8 cellular contexts compared by ENCODE assay signal in genomic region chr5:160009591-160009989, GRCh38. TPM values are rescaled to one million over a fixed set of nuclear protein-coding genes. Genes with fewer than 3 reads are reported as not detected.
DNase-seq lines count a peak whose midpoint lies in the region; ATAC-seq and TF ChIP-seq lines count a peak whose summit lies in the region.

No MANE protein-coding gene starts in this region.

- TF ChIP-seq CTCF in C4-2B (conservative IDR thresholded peaks at IDR 0.05) (no peak), suprapubic skin (IDR thresholded peaks at IDR 0.05) (no peak)

- H3K9ac ChIP-seq in iPS-20b (ENCODE audit: low read depth, low read length) = peak overlapping the region; percentile 95

- H3K36me3 Mint-ChIP-seq in activated T-cell treated with anti-CD3 and anti-CD28 coated beads, Interleukin-2, amount 50 U/mL, for 72 hours (ENCODE audit: insufficient read depth in 2 of 2) = peaks cover 4 to 10% of the 10 kb centered on the region in 2 donors

- no peaks in the 10 kb centered on the region for H3K9me3 ChIP-seq in iPS-20b (ENCODE audit: insufficient read depth, low read depth, low read length)
- H3K9me3 ChIP-seq in suprapubic skin = no peaks in the 10 kb centered on the region

- no peak for DNase-seq in activated T-cell treated with anti-CD3 and anti-CD28 coated beads, Interleukin-2, amount 50 U/mL, for 72 hours
- DNase-seq in suprapubic skin (ENCODE audit: low spot score in 2 of 2) (no peak), activated gamma-delta T cell (lab: John Stamatoyannopoulos, UW) (no peak), NCI-H2227 (lab: John Stamatoyannopoulos, UW; ENCODE audit: unreplicated experiment) (no peak)

- peak overlapping the region; percentile 75 for H3K27ac ChIP-seq in C4-2B
- H3K27ac ChIP-seq in iPS-20b (ENCODE audit: low read length) = peak overlapping the region; percentile 29
- peak overlapping the region; percentile 87 for H3K27ac ChIP-seq in suprapubic skin

- 8% methylated on average over 11 of the region's 11 CpGs for WGBS in suprapubic skin

- no peaks in the 10 kb centered on the region for H3K27me3 ChIP-seq in iPS-20b (ENCODE audit: insufficient read depth, low read length)
- H3K27me3 ChIP-seq in suprapubic skin = no peaks in the 10 kb centered on the region

- H3K27me3 Mint-ChIP-seq in activated T-cell treated with anti-CD3 and anti-CD28 coated beads, Interleukin-2, amount 50 U/mL, for 72 hours (ENCODE audit: low read depth) = no peaks in the 10 kb centered on the region

- H3K4me3 ChIP-seq in iPS-20b (ENCODE audit: low read length) (peak overlapping the region; percentile 97), suprapubic skin (peak overlapping the region; percentile 90)

- peaks cover 32% of the 10 kb centered on the region for H3K4me1 Mint-ChIP-seq in activated T-cell treated with anti-CD3 and anti-CD28 coated beads, Interleukin-2, amount 50 U/mL, for 72 hours (ENCODE audit: low read depth)

- no peaks in the 10 kb centered on the region for H3K4me1 ChIP-seq in iPS-20b (ENCODE audit: insufficient read depth, low read length)
- H3K4me1 ChIP-seq in suprapubic skin = peaks cover 23% of the 10 kb centered on the region

- ATAC-seq in HG02642 (IDR thresholded peaks at IDR 0.05; ENCODE audit: poor library complexity, unreplicated experiment) (peak; percentile 6), GM18520 (IDR thresholded peaks at IDR 0.05; ENCODE audit: unreplicated experiment) (no peak)
- peak; percentile 8 for ATAC-seq in activated T-cell treated with anti-CD3 and anti-CD28 coated beads, Interleukin-2, amount 50 U/mL, for 72 hours (replicated peaks in 1 of 2)

- peak overlapping the region; percentile 82 to 90 for H3K4me3 Mint-ChIP-seq in activated T-cell treated with anti-CD3 and anti-CD28 coated beads, Interleukin-2, amount 50 U/mL, for 72 hours

- H3K9me3 Mint-ChIP-seq in activated T-cell treated with anti-CD3 and anti-CD28 coated beads, Interleukin-2, amount 50 U/mL, for 72 hours = no peaks in the 10 kb centered on the region

- no peak for TF ChIP-seq POLR2A in suprapubic skin (IDR thresholded peaks at IDR 0.05)

- peaks cover 34% of the 10 kb centered on the region for H3K36me3 ChIP-seq in iPS-20b (ENCODE audit: insufficient read depth, low read depth, low read length)
- peaks cover 27% of the 10 kb centered on the region for H3K36me3 ChIP-seq in suprapubic skin

- no peak for TF ChIP-seq EP300 in suprapubic skin (IDR thresholded peaks at IDR 0.05)

- peak overlapping the region; percentile 88 for H3K27ac Mint-ChIP-seq in activated T-cell treated with anti-CD3 and anti-CD28 coated beads, Interleukin-2, amount 50 U/mL, for 72 hours

RNA-seq across cellular contexts. Expression of gene TTC1, which starts 0.7 kb away (rescaled TPM):
- total RNA-seq in activated T-cell treated with anti-CD3 and anti-CD28 coated beads, Interleukin-2, amount 50 U/mL, for 72 hours = 10 to 100 TPM; 46.8 to 50.5 TPM
- total RNA-seq in suprapubic skin = 10 to 100 TPM; 26.1 to 39.1 (median 30.5) TPM

Comparison
In these comparisons a context has a peak if more than half of its experiments do, and no peak if none do; other contexts are left out.
1. H3K27ac ChIP-seq: peak in every context shown above with its lines; median percentile 87 in suprapubic skin; 75 in C4-2B; 29 in iPS-20b.